8 cellular contexts compared by ENCODE assay signal in the genomic region with DNA sequence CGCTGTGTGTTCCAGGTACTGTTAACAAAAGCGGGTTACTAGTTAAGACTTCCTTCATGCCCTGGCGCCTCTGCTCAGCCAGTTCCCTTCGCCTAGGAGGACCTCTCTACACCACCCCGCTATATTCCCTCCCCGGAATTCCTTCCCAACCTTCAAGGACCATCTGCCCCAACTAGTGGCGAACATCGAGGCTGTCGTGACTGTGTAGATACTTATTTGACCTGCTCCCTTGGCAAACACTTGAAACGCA. TPM values are rescaled to one million over a fixed set of nuclear protein-coding genes. Genes with fewer than 3 reads are reported as not detected.
DNase-seq lines count a peak whose midpoint lies in the region; ATAC-seq and TF ChIP-seq lines count a peak whose summit lies in the region.

No MANE protein-coding gene starts in this region.

- H3K9ac ChIP-seq in iPS-15b (ENCODE audit: low read depth, low read length): peak overlapping the region; percentile 99

- no peaks in the 10 kb centered on the region for H3K9me3 Mint-ChIP-seq in activated naive CD8-positive, alpha-beta T cell treated with anti-CD3 and anti-CD28 coated beads, Interleukin-2, amount 10 ng/mL, durations not matched to agents 7 days and 5 days

- H3K4me3 Mint-ChIP-seq in activated naive CD8-positive, alpha-beta T cell treated with anti-CD3 and anti-CD28 coated beads, Interleukin-2, amount 10 ng/mL, durations not matched to agents 7 days and 5 days: peak overlapping the region; percentile 96

- POLR2A ChIA-PET in activated naive CD8-positive, alpha-beta T cell treated with anti-CD3 and anti-CD28 coated beads, Interleukin-2, amount 10 ng/mL, durations not matched to agents 7 days and 5 days (lab: Charles Lee): interaction anchor here (1.2 to 1.5 kb wide), 3 partner anchors 54 to 439 kb away, joined by 4 to 7 read pairs (median 4); a partner anchor contains a TSS

- H3K36me3 ChIP-seq in DOHH2 (ENCODE audit: control insufficient read depth, low read length) (peaks cover 17% of the 10 kb centered on the region), iPS-15b (ENCODE audit: control insufficient read depth, insufficient read depth, low read length) (no peaks in the 10 kb centered on the region)

- H3K9me3 ChIP-seq in DOHH2 (ENCODE audit: control insufficient read depth, insufficient read depth, low read length) (no peaks in the 10 kb centered on the region), iPS-15b (ENCODE audit: control insufficient read depth, insufficient read depth, low read length) (no peaks in the 10 kb centered on the region)

- H3K4me3 ChIP-seq in DOHH2 (ENCODE audit: low read length) (peak overlapping the region; percentile 79), iPS-15b (ENCODE audit: low read depth, low read length) (peak overlapping the region; percentile 100)

- no peaks in the 10 kb centered on the region for H4K20me1 ChIP-seq in DOHH2 (ENCODE audit: control insufficient read depth, insufficient read depth, low read depth, low read length)

- H3K27ac Mint-ChIP-seq in activated naive CD8-positive, alpha-beta T cell treated with anti-CD3 and anti-CD28 coated beads, Interleukin-2, amount 10 ng/mL, durations not matched to agents 7 days and 5 days: peak overlapping the region; percentile 99

- no peak for DNase-seq in activated naive CD8-positive, alpha-beta T cell treated with anti-CD3 and anti-CD28 coated beads, Interleukin-2, amount 10 ng/mL, durations not matched to agents 7 days and 5 days
- peak; percentile 11 for DNase-seq in stimulated activated CD8-positive, alpha-beta memory T cell treated with anti-CD3 and anti-CD28 coated beads, Interleukin-15, amount 100 ng/mL, for 24 hours (ENCODE audit: low read depth)
- DNase-seq in DMS153 (lab: John Stamatoyannopoulos, UW): no peak
- DNase-seq in stimulated activated CD4-positive, alpha-beta T cell treated with anti-CD3 and anti-CD28 coated beads, Interleukin-1b, Interleukin-23, amount 100 ng/mL, for 48 hours: no peak

- H3K27me3 ChIP-seq in DOHH2 (ENCODE audit: control insufficient read depth, low read length) (no peaks in the 10 kb centered on the region), iPS-15b (ENCODE audit: control insufficient read depth, insufficient read depth, low read length) (no peaks in the 10 kb centered on the region)

- ATAC-seq in GM19438 (IDR thresholded peaks at IDR 0.05; ENCODE audit: low read depth, unreplicated experiment) (peak; percentile 28), HG03571 (IDR thresholded peaks at IDR 0.05; ENCODE audit: unreplicated experiment) (peak; percentile 23)
- peak; percentile 16 for ATAC-seq in activated naive CD8-positive, alpha-beta T cell treated with anti-CD3 and anti-CD28 coated beads, Interleukin-2, amount 10 ng/mL, durations not matched to agents 7 days and 5 days (ENCODE audit: low read depth)

- H3F3A ChIP-seq in DOHH2 (ENCODE audit: control insufficient read depth, insufficient read depth): peaks cover 2% of the 10 kb centered on the region; the same call in 1 of the 2 replicates

- peak overlapping the region; percentile 74 for H3K27ac ChIP-seq in DOHH2 (ENCODE audit: low read depth, low read length)

- no peaks in the 10 kb centered on the region for H3K27me3 Mint-ChIP-seq in activated naive CD8-positive, alpha-beta T cell treated with anti-CD3 and anti-CD28 coated beads, Interleukin-2, amount 10 ng/mL, durations not matched to agents 7 days and 5 days

- H3K4me1 Mint-ChIP-seq in activated naive CD8-positive, alpha-beta T cell treated with anti-CD3 and anti-CD28 coated beads, Interleukin-2, amount 10 ng/mL, durations not matched to agents 7 days and 5 days: peaks cover 20% of the 10 kb centered on the region

- H3K4me1 ChIP-seq in DOHH2 (ENCODE audit: control insufficient read depth, low read length): peaks cover 17% of the 10 kb centered on the region
- peaks cover 3% of the 10 kb centered on the region for H3K4me1 ChIP-seq in iPS-15b (ENCODE audit: control insufficient read depth, insufficient read depth, low read length)

- peaks cover 46% of the 10 kb centered on the region for H3K79me2 ChIP-seq in DOHH2 (ENCODE audit: control insufficient read depth, low read length)

- H3K36me3 Mint-ChIP-seq in activated naive CD8-positive, alpha-beta T cell treated with anti-CD3 and anti-CD28 coated beads, Interleukin-2, amount 10 ng/mL, durations not matched to agents 7 days and 5 days: peaks cover 13% of the 10 kb centered on the region

- H3K4me2 ChIP-seq in DOHH2 (ENCODE audit: low read length): peak overlapping the region; percentile 86

- TF ChIP-seq CTCF in DOHH2 (IDR thresholded peaks at IDR 0.05; ENCODE audit: low read depth, low read length, poor library complexity, severe bottlenecking): no peak

- no peaks in the 10 kb centered on the region for H3K9me2 ChIP-seq in DOHH2 (replicated peaks; ENCODE audit: control insufficient read depth, low read length)

RNA-seq across cellular contexts. Expression of a gene that starts 0.5 kb away (rescaled TPM):
- total RNA-seq in activated naive CD8-positive, alpha-beta T cell treated with anti-CD3 and anti-CD28 coated beads, Interleukin-2, amount 10 ng/mL, durations not matched to agents 7 days and 5 days: 10 to 100 TPM; 30.8 to 33.6 TPM

RNA-seq across cellular contexts. Expression of a gene that starts 9.6 kb away (rescaled TPM):
- total RNA-seq in activated naive CD8-positive, alpha-beta T cell treated with anti-CD3 and anti-CD28 coated beads, Interleukin-2, amount 10 ng/mL, durations not matched to agents 7 days and 5 days: 10 to 100 TPM; 84.9 to 88.2 TPM
